In genomic region chrX:119573222-119573621, GRCh38 we compare ENCODE assay signal across 7 cellular contexts. TPM values are rescaled to one million over a fixed set of nuclear protein-coding genes. Genes with fewer than 3 reads are reported as not detected.
DNase-seq lines count a peak whose midpoint lies in the region; ATAC-seq and TF ChIP-seq lines count a peak whose summit lies in the region.

No MANE protein-coding gene starts in this region.

- H3K9ac ChIP-seq in smooth muscle cell (ENCODE audit: low read depth) = no peak overlapping the region

- peaks cover 14% of the 10 kb centered on the region for H3K4me1 Mint-ChIP-seq in HFFc6 (ENCODE audit: low read depth)
- H3K4me1 Mint-ChIP-seq in activated CD4-positive, alpha-beta memory T cell treated with anti-CD3 and anti-CD28 coated beads for 36 hours (ENCODE audit: low read depth) = peaks cover 21% of the 10 kb centered on the region
- peaks cover 2% of the 10 kb centered on the region for H3K4me1 Mint-ChIP-seq in glutamatergic neuron (ENCODE audit: low read depth, unreplicated experiment)

- TF ChIP-seq CTCF in HFFc6 (IDR thresholded peaks at IDR 0.05) (no peak), glutamatergic neuron (IDR thresholded peaks at IDR 0.05; ENCODE audit: partially characterized antibody, unreplicated experiment) (no peak), smooth muscle cell (IDR thresholded peaks at IDR 0.05; ENCODE audit: borderline replicate concordance, insufficient read depth, poor library complexity, severe bottlenecking) (no peak), mucosa of descending colon (IDR thresholded peaks at IDR 0.05) (no peak)

- peak overlapping the region; percentile 85 for H3K4me3 ChIP-seq in smooth muscle cell
- H3K4me3 ChIP-seq in mucosa of descending colon = no peak overlapping the region

- no peak for ATAC-seq in HG02852 (IDR thresholded peaks at IDR 0.05; ENCODE audit: unreplicated experiment)
- no peak for ATAC-seq in mucosa of descending colon

- DNase-seq in HFFc6 = no peak
- no peak for DNase-seq in activated CD4-positive, alpha-beta memory T cell treated with anti-CD3 and anti-CD28 coated beads for 36 hours
- DNase-seq in glutamatergic neuron = no peak
- DNase-seq in smooth muscle cell (lab: John Stamatoyannopoulos, UW; ENCODE audit: unreplicated experiment) = no peak
- DNase-seq in 8988T = no peak
- DNase-seq in mucosa of descending colon = no peak

- no peaks in the 10 kb centered on the region for H3K9me3 Mint-ChIP-seq in HFFc6
- no peaks in the 10 kb centered on the region for H3K9me3 Mint-ChIP-seq in activated CD4-positive, alpha-beta memory T cell treated with anti-CD3 and anti-CD28 coated beads for 36 hours
- H3K9me3 Mint-ChIP-seq in glutamatergic neuron (ENCODE audit: unreplicated experiment) = peaks cover 5% of the 10 kb centered on the region

- peak overlapping the region; percentile 87 for H3K4me2 ChIP-seq in smooth muscle cell

- H2AFZ ChIP-seq in smooth muscle cell (ENCODE audit: low read depth) = peak overlapping the region; percentile 94

- no peak overlapping the region for H3K27ac ChIP-seq in smooth muscle cell (ENCODE audit: low read depth)

- peaks cover 16% of the 10 kb centered on the region for H3K79me2 ChIP-seq in smooth muscle cell (ENCODE audit: low read depth)

- H3K27me3 Mint-ChIP-seq in HFFc6 (ENCODE audit: insufficient read depth) = no peaks in the 10 kb centered on the region
- H3K27me3 Mint-ChIP-seq in activated CD4-positive, alpha-beta memory T cell treated with anti-CD3 and anti-CD28 coated beads for 36 hours = no peaks in the 10 kb centered on the region
- H3K27me3 Mint-ChIP-seq in glutamatergic neuron (ENCODE audit: unreplicated experiment) = peaks cover 4% of the 10 kb centered on the region

- POLR2A ChIA-PET in activated CD4-positive, alpha-beta memory T cell treated with anti-CD3 and anti-CD28 coated beads for 36 hours (lab: Charles Lee) = interaction anchor here (1.0 to 2.3 kb wide), 3 partner anchors 8 to 218 kb away, joined by 4 to 12 read pairs (median 9); partner anchors contain the start of genes RPL39 and STEEP1

- H3K27me3 ChIP-seq in smooth muscle cell (ENCODE audit: low read depth) = no peaks in the 10 kb centered on the region

- H3K36me3 Mint-ChIP-seq in HFFc6 (ENCODE audit: low read depth) = no peaks in the 10 kb centered on the region
- H3K36me3 Mint-ChIP-seq in activated CD4-positive, alpha-beta memory T cell treated with anti-CD3 and anti-CD28 coated beads for 36 hours = peaks cover 1% of the 10 kb centered on the region
- no peaks in the 10 kb centered on the region for H3K36me3 Mint-ChIP-seq in glutamatergic neuron (ENCODE audit: unreplicated experiment)

- H3K36me3 ChIP-seq in smooth muscle cell (ENCODE audit: low read depth) = no peaks in the 10 kb centered on the region
- H3K36me3 ChIP-seq in mucosa of descending colon (ENCODE audit: low read depth) = no peaks in the 10 kb centered on the region

- H3K27ac Mint-ChIP-seq in HFFc6 = peak overlapping the region; percentile 97
- no peak overlapping the region for H3K27ac Mint-ChIP-seq in activated CD4-positive, alpha-beta memory T cell treated with anti-CD3 and anti-CD28 coated beads for 36 hours
- H3K27ac Mint-ChIP-seq in glutamatergic neuron (ENCODE audit: unreplicated experiment) = no peak overlapping the region

- peaks cover 6% of the 10 kb centered on the region for H4K20me1 ChIP-seq in smooth muscle cell (ENCODE audit: low read depth)

- H3K4me1 ChIP-seq in smooth muscle cell (ENCODE audit: low read depth) = peaks cover 7% of the 10 kb centered on the region
- peaks cover 5% of the 10 kb centered on the region for H3K4me1 ChIP-seq in mucosa of descending colon (ENCODE audit: low read depth)

- H3K9me3 ChIP-seq in smooth muscle cell (replicated peaks; ENCODE audit: low read depth) = no peaks in the 10 kb centered on the region
- no peaks in the 10 kb centered on the region for H3K9me3 ChIP-seq in mucosa of descending colon

- peak overlapping the region; percentile 95 for H3K4me3 Mint-ChIP-seq in HFFc6
- peak overlapping the region; percentile 81 for H3K4me3 Mint-ChIP-seq in activated CD4-positive, alpha-beta memory T cell treated with anti-CD3 and anti-CD28 coated beads for 36 hours
- peak overlapping the region; percentile 84 for H3K4me3 Mint-ChIP-seq in glutamatergic neuron (ENCODE audit: unreplicated experiment)

- WGBS in smooth muscle cell (ENCODE audit: low lambda C conversion rate) = 61% methylated on average over 3 of the region's 3 CpGs

- H3F3A ChIP-seq in smooth muscle cell (ENCODE audit: low read depth) = no peaks in the 10 kb centered on the region

- intact Hi-C loops in activated CD4-positive, alpha-beta memory T cell treated with anti-CD3 and anti-CD28 coated beads for 36 hours (cut with micrococcal nuclease) = loop anchor here (5.0 kb wide), 1 partner anchor 119 kb away; the partner anchor contains the start of gene SEPTIN6
- intact Hi-C loops in mucosa of descending colon (cut with DNase I, micrococcal nuclease) = no loop called here

- CTCF ChIA-PET in activated CD4-positive, alpha-beta memory T cell treated with anti-CD3 and anti-CD28 coated beads for 36 hours (lab: Charles Lee) = interaction anchor here (1.5 kb wide), 1 partner anchor 156 kb away, joined by 4 read pairs; no protein-coding TSS in a partner anchor

RNA-seq across cellular contexts. Expression of gene UBE2A, which starts 1.1 kb away (rescaled TPM):
- total RNA-seq in HFFc6 (2021; fragmentation: NEBNext Ultra II Directional; extraction: Animal tissue kit (Norgen Biotek cat#: 25700)) = 10 to 100 TPM; 83.5 to 99.4 (median 94.4) TPM
- total RNA-seq in activated CD4-positive, alpha-beta memory T cell treated with anti-CD3 and anti-CD28 coated beads for 36 hours = 10 to 100 TPM; 53.9 to 57.4 TPM
- total RNA-seq in glutamatergic neuron (ENCODE audit: unreplicated experiment) (56.3 TPM), smooth muscle cell (76.0 and 76.7 TPM in 2 replicates), mucosa of descending colon (10 to 100 TPM; 72.1 to 81.6 (median 79.4) TPM)
- polyA plus RNA-seq in smooth muscle cell = 86.4 and 101 TPM in 2 replicates

RNA-seq across cellular contexts. Expression of gene STEEP1, which starts 8.0 kb away (rescaled TPM):
- total RNA-seq in HFFc6 (2021; fragmentation: NEBNext Ultra II Directional; extraction: Animal tissue kit (Norgen Biotek cat#: 25700)) = 10 to 100 TPM; 23.2 to 28.8 (median 24.4) TPM
- 10 to 100 TPM; 20.4 to 21.0 TPM for total RNA-seq in activated CD4-positive, alpha-beta memory T cell treated with anti-CD3 and anti-CD28 coated beads for 36 hours
- total RNA-seq in glutamatergic neuron (ENCODE audit: unreplicated experiment) (28.7 TPM), smooth muscle cell (20.6 and 25.1 TPM in 2 replicates), mucosa of descending colon (10 to 100 TPM; 22.2 to 25.4 (median 22.9) TPM)
- 8.1 and 9.8 TPM in 2 replicates for polyA plus RNA-seq in smooth muscle cell

RNA-seq across cellular contexts. Expression of gene NKRF, which starts 33.0 kb away (rescaled TPM):
- total RNA-seq in HFFc6 (2021; fragmentation: NEBNext Ultra II Directional; extraction: Animal tissue kit (Norgen Biotek cat#: 25700)) = 10 to 100 TPM in 1 of 6 experiments, 1 to 10 TPM in 5; 7.5 to 10.6 (median 8.9) TPM
- total RNA-seq in activated CD4-positive, alpha-beta memory T cell treated with anti-CD3 and anti-CD28 coated beads for 36 hours = 10 to 100 TPM; 19.5 to 20.2 TPM
- total RNA-seq in glutamatergic neuron (ENCODE audit: unreplicated experiment) (6.8 TPM), smooth muscle cell (5.6 and 8.0 TPM in 2 replicates), mucosa of descending colon (1 to 10 TPM; 5.7 to 6.3 (median 5.9) TPM)
- polyA plus RNA-seq in smooth muscle cell = 2.4 and 4.0 TPM in 2 replicates
